ENCODE assay signal across 22 cellular contexts in genomic region chr2:33903237-33903636, GRCh38.
"Had no signal": no experiment of that assay in that cellular context is flagged by ENCODE, and none has a peak within 500 bp of the region (broad histone marks: within the 10 kb centered on the region; RNA-seq: fewer than 3 reads in every experiment).

No MANE protein-coding gene starts in this region.

- H3K27me3 Mint-ChIP-seq: natural killer cell treated with Interleukin-12 subunit alpha and Interleukin-12 subunit beta and Interleukin-15 and Interleukin-18, amount 100 ng/mL, for 72 hours; progenitor cell of endocrine pancreas had no signal

- DNase-seq: dorsolateral prefrontal cortex; effector CD8-positive, alpha-beta T cell; foreskin melanocyte; head of caudate nucleus; left colon; left ventricle myocardium superior; mesenchymal stem cell; midbrain; occipital lobe; right cardiac atrium; small intestine; stimulated activated CD4-positive, alpha-beta T cell treated with anti-CD3 and anti-CD28 coated beads, Interleukin-12 subunit alpha, Interleukin-12 subunit beta, amount 100 ng/mL, for 4 hours; stimulated activated naive CD4-positive, alpha-beta T cell; stomach; substantia nigra had no signal

- FAIRE-seq: pancreas, small intestine, urothelium cell line had no signal

- H3K4me3 Mint-ChIP-seq: natural killer cell treated with Interleukin-12 subunit alpha and Interleukin-12 subunit beta and Interleukin-15 and Interleukin-18, amount 100 ng/mL, for 72 hours had no signal

- H3K36me3 ChIP-seq: pancreas, stomach, thoracic aorta had no signal

- H3K4me1 ChIP-seq: pancreas, stomach had no signal

- H3K4me3 ChIP-seq: dorsolateral prefrontal cortex, hepatocyte, lung, pancreas, stomach, thoracic aorta had no signal

- ATAC-seq: left colon; left ventricle myocardium superior; natural killer cell treated with Interleukin-12 subunit alpha and Interleukin-12 subunit beta and Interleukin-15 and Interleukin-18, amount 100 ng/mL, for 72 hours; pancreas; right cardiac atrium had no signal

- H3K27me3 ChIP-seq: dorsolateral prefrontal cortex, hepatocyte, stomach had no signal

- H3K27ac Mint-ChIP-seq: natural killer cell treated with Interleukin-12 subunit alpha and Interleukin-12 subunit beta and Interleukin-15 and Interleukin-18, amount 100 ng/mL, for 72 hours; progenitor cell of endocrine pancreas had no signal

- H3K9me3 ChIP-seq: pancreas, thoracic aorta had no signal

- H3K36me3 Mint-ChIP-seq: natural killer cell treated with Interleukin-12 subunit alpha and Interleukin-12 subunit beta and Interleukin-15 and Interleukin-18, amount 100 ng/mL, for 72 hours had no signal

- H3K27ac ChIP-seq: dorsolateral prefrontal cortex, hepatocyte, pancreas, stomach, thoracic aorta had no signal
